Comparison of ENCODE assay signal across 19 cellular contexts in genomic region chr3:134350266-134350665, GRCh38. TPM values are rescaled to one million over a fixed set of nuclear protein-coding genes. Genes with fewer than 3 reads are reported as not detected.
DNase-seq lines count a peak whose midpoint lies in the region; ATAC-seq and TF ChIP-seq lines count a peak whose summit lies in the region.
"Had no signal": no experiment of that assay in that cellular context is flagged by ENCODE, and none has a peak within 500 bp of the region (broad histone marks: within the 10 kb centered on the region; RNA-seq: fewer than 3 reads in every experiment).

No MANE protein-coding gene starts in this region.

- H3K36me3 ChIP-seq in HCT116 (ENCODE audit: control insufficient read depth in 1 of 2, insufficient read depth in 2 of 2, low read length in 2 of 2) = peaks cover 0 to 8% of the 10 kb centered on the region in 2 experiments; a peak in 1 of 4 replicates
- H3K36me3 ChIP-seq in body of pancreas (replicated peaks in 1 of 2; ENCODE audit: insufficient read depth in 1 of 2, low read depth in 2 of 2) = no peaks in the 10 kb centered on the region
- peaks cover 22 to 38% of the 10 kb centered on the region in 2 donors for H3K36me3 ChIP-seq in neuronal stem cell (replicated peaks in 1 of 2; ENCODE audit: control insufficient read depth in 2 of 2, insufficient read depth in 2 of 2, low read length in 2 of 2)
- peaks cover 15 to 19% (median 18%) of the 10 kb centered on the region in 3 donors for H3K36me3 ChIP-seq in tibial artery
- H3K36me3 ChIP-seq: transverse colon had no signal

- no peak overlapping the region for H3K23ac ChIP-seq in neuronal stem cell (ENCODE audit: low read depth, low read length, poor library complexity)

- no peak overlapping the region for H3K4ac ChIP-seq in neuronal stem cell (ENCODE audit: low read length)

- TF ChIP-seq RAD21 in HCT116 (IDR thresholded peaks at IDR 0.05; ENCODE audit: low read depth) = no peak

- TF ChIP-seq CTCF in HCT116 (IDR thresholded peaks at IDR 0.05 in 2 of 3, conservative IDR thresholded peaks at IDR 0.05 in 1 of 3; ENCODE audit: borderline replicate concordance in 1 of 3, insufficient read depth in 1 of 3, low read depth in 2 of 3, low read length in 2 of 3) (no peak), body of pancreas (IDR thresholded peaks at IDR 0.05) (no peak), tibial artery (IDR thresholded peaks at IDR 0.05) (no peak)

- H3K79me2 ChIP-seq in HCT116 (ENCODE audit: insufficient read depth, low read length) = no peaks in the 10 kb centered on the region

- H3K14ac ChIP-seq in neuronal stem cell (ENCODE audit: low read length) = no peak overlapping the region

- no peak overlapping the region for H2AFZ ChIP-seq in HCT116 (ENCODE audit: low read depth, low read length, poor library complexity, severe bottlenecking)
- H2AFZ ChIP-seq in neuronal stem cell (ENCODE audit: low read length) = no peak overlapping the region

- POLR2A ChIA-PET in HCT116 (lab: Charles Lee) = no interaction called here
- POLR2A ChIA-PET in activated CD8-positive, alpha-beta T cell treated with anti-CD3 and anti-CD28 coated beads, Interleukin-2, amount 10 ng/mL, durations not matched to agents 7 days and 5 days (lab: Charles Lee) = no interaction called here
- POLR2A ChIA-PET in naive thymus-derived CD8-positive, alpha-beta T cell (lab: Charles Lee) = no interaction called here

- no peak for ATAC-seq in HCT116
- no peak for ATAC-seq in body of pancreas
- no peak for ATAC-seq in activated CD8-positive, alpha-beta T cell treated with anti-CD3 and anti-CD28 coated beads, Interleukin-2, amount 10 ng/mL, durations not matched to agents 7 days and 5 days
- ATAC-seq in GM21825 (IDR thresholded peaks at IDR 0.05; ENCODE audit: unreplicated experiment) = no peak
- ATAC-seq in naive thymus-derived CD8-positive, alpha-beta T cell = no peak

- H3K9ac ChIP-seq in HCT116 (ENCODE audit: low read length) (peak overlapping the region; percentile 35), neuronal stem cell (ENCODE audit: low read depth, low read length, poor library complexity) (no peak overlapping the region)

- H3K4me2 ChIP-seq in HCT116 (ENCODE audit: low read length) = peak overlapping the region; percentile 52
- no peak overlapping the region for H3K4me2 ChIP-seq in neuronal stem cell (ENCODE audit: insufficient read depth, low read length, poor library complexity, severe bottlenecking)

- WGBS in body of pancreas, 2 donors = 90% methylated on average over 3 of the region's 3 CpGs
- no CpG with 5 or more reads among the region's 3 CpGs for WGBS in neuronal stem cell (ENCODE audit: extremely low coverage in 2 of 2, insufficient read length in 2 of 2, insufficient replicate concordance in 1 of 2), 2 donors

- H4K8ac ChIP-seq in neuronal stem cell (ENCODE audit: low read depth, low read length) = no peak overlapping the region

- no peaks in the 10 kb centered on the region for H3K9me2 ChIP-seq in HCT116 (ENCODE audit: insufficient read depth)

- no peaks in the 10 kb centered on the region for H4K20me1 ChIP-seq in HCT116 (ENCODE audit: insufficient read depth)

- H3K9me3 ChIP-seq in HCT116 (ENCODE audit: control insufficient read depth in 1 of 2, insufficient read depth in 1 of 2, low read depth in 1 of 2, low read length in 2 of 2) (peaks cover 0 to 10% of the 10 kb centered on the region in 2 experiments; a peak in 1 of 4 replicates), body of pancreas (no peaks in the 10 kb centered on the region), neuronal stem cell (replicated peaks in 1 of 2; ENCODE audit: control insufficient read depth in 2 of 2, insufficient read depth in 1 of 2, low read depth in 1 of 2, low read length in 2 of 2) (peaks cover 4 to 7% of the 10 kb centered on the region in 2 donors), tibial artery (peaks cover 0 to 13% (median 0%) of the 10 kb centered on the region in 3 donors)
- H3K9me3 ChIP-seq: right lobe of liver had no signal

- RAD21 ChIA-PET in HCT116 (lab: Charles Lee; ENCODE audit: low non-redundant PET in 1 of 2, low total read pairs in 2 of 2, uncharacterized antibody in 2 of 2, unreplicated experiment in 2 of 2) = no interaction called here

- peak overlapping the region; percentile 80 for H3K18ac ChIP-seq in neuronal stem cell (ENCODE audit: low read length)

- H3K4me1 ChIP-seq in HCT116 (ENCODE audit: control insufficient read depth in 1 of 2, insufficient read depth in 2 of 2, low read length in 2 of 2) = peaks cover 31 to 76% of the 10 kb centered on the region in 2 experiments
- H3K4me1 ChIP-seq in body of pancreas = peaks cover 66% of the 10 kb centered on the region
- H3K4me1 ChIP-seq in neuronal stem cell (ENCODE audit: control insufficient read depth in 2 of 2, insufficient read depth in 1 of 2, low read depth in 1 of 2, low read length in 2 of 2) = peaks cover 0 to 8% of the 10 kb centered on the region in 2 donors
- peaks cover 0 to 91% (median 49%) of the 10 kb centered on the region in 4 donors for H3K4me1 ChIP-seq in tibial artery

- DNase-seq in HCT116 (ENCODE audit: low read depth, low spot score) (no peak), body of pancreas (no peak), neuronal stem cell (ENCODE audit: low spot score) (no peak), tibial artery (no peak)
- no peak for DNase-seq in activated CD8-positive, alpha-beta T cell treated with anti-CD3 and anti-CD28 coated beads, Interleukin-2, amount 10 ng/mL, durations not matched to agents 7 days and 5 days
- DNase-seq in naive thymus-derived CD8-positive, alpha-beta T cell = no peak
- DNase-seq: activated naive CD4-positive, alpha-beta T cell treated with anti-CD3 and anti-CD28 coated beads, Interleukin-2, amount 10 ng/mL, durations not matched to agents 7 days and 5 days; activated T-cell treated with anti-CD3 and anti-CD28 coated beads for 4 hours; HCEC 1CT; NCI-H187 treated with DMSO at 0.1 percent for 48 hours; NCI-H446; NK-92 treated with Interleukin-12 subunit alpha and Interleukin-12 subunit beta, amount 100 ng/mL, for 24 hours; occipital lobe; right lobe of liver; stimulated activated CD4-positive, alpha-beta T cell treated with anti-CD3 and anti-CD28 coated beads, Interleukin-4, amount 100 ng/mL, for 1 hour; T-helper 1 cell; transverse colon had no signal

- no peak overlapping the region for H4K91ac ChIP-seq in neuronal stem cell (ENCODE audit: low read depth, low read length, poor library complexity)

- H3K27ac Mint-ChIP-seq in activated CD8-positive, alpha-beta T cell treated with anti-CD3 and anti-CD28 coated beads, Interleukin-2, amount 10 ng/mL, durations not matched to agents 7 days and 5 days = no peak overlapping the region
- no peak overlapping the region for H3K27ac Mint-ChIP-seq in naive thymus-derived CD8-positive, alpha-beta T cell
- H3K27ac Mint-ChIP-seq: activated naive CD4-positive, alpha-beta T cell treated with anti-CD3 and anti-CD28 coated beads, Interleukin-2, amount 10 ng/mL, durations not matched to agents 7 days and 5 days had no signal

- CTCF ChIA-PET in HCT116 (lab: Charles Lee) = interaction anchor here (1.0 to 1.3 kb wide), 2 partner anchors 14 to 123 kb away, joined by 3 to 4 read pairs; no protein-coding TSS in a partner anchor
- CTCF ChIA-PET in activated CD8-positive, alpha-beta T cell treated with anti-CD3 and anti-CD28 coated beads, Interleukin-2, amount 10 ng/mL, durations not matched to agents 7 days and 5 days (lab: Charles Lee) = no interaction called here

- H3K27ac ChIP-seq in HCT116 (ENCODE audit: low read depth, low read length) (no peak overlapping the region; the same call in 1 of the 2 replicates), body of pancreas (peak overlapping the region; percentile 68 to 86 (median 80)), neuronal stem cell (replicated peaks; ENCODE audit: low read length) (no peak overlapping the region), tibial artery (peak overlapping the region; percentile 59 to 98)
- H3K27ac ChIP-seq: HL-60 had no signal

- H2BK120ac ChIP-seq in neuronal stem cell (ENCODE audit: low read depth, low read length) = no peak overlapping the region

- peaks cover 3% of the 10 kb centered on the region for H3K4me1 Mint-ChIP-seq in activated CD8-positive, alpha-beta T cell treated with anti-CD3 and anti-CD28 coated beads, Interleukin-2, amount 10 ng/mL, durations not matched to agents 7 days and 5 days (ENCODE audit: low read depth)
- H3K4me1 Mint-ChIP-seq in naive thymus-derived CD8-positive, alpha-beta T cell = peaks cover 0 to 5% (median 0%) of the 10 kb centered on the region in 4 donors
- H3K4me1 Mint-ChIP-seq: activated naive CD4-positive, alpha-beta T cell treated with anti-CD3 and anti-CD28 coated beads, Interleukin-2, amount 10 ng/mL, durations not matched to agents 7 days and 5 days had no signal

- no peak overlapping the region for H3K4me3 ChIP-seq in HCT116 (replicated peaks in 1 of 2; ENCODE audit: low read depth in 1 of 2, low read length in 2 of 2)
- no peak overlapping the region for H3K4me3 ChIP-seq in body of pancreas
- no peak overlapping the region for H3K4me3 ChIP-seq in neuronal stem cell (ENCODE audit: low read length in 2 of 2)
- no peak overlapping the region for H3K4me3 ChIP-seq in tibial artery
- H3K4me3 ChIP-seq: right lobe of liver, transverse colon had no signal

- TF ChIP-seq POLR2A in HCT116 (IDR thresholded peaks at IDR 0.05; ENCODE audit: borderline replicate concordance, extremely low read depth, insufficient read depth, insufficient read length) (no peak), body of pancreas (IDR thresholded peaks at IDR 0.05) (no peak)

- no peak overlapping the region for H3K4me3 Mint-ChIP-seq in activated CD8-positive, alpha-beta T cell treated with anti-CD3 and anti-CD28 coated beads, Interleukin-2, amount 10 ng/mL, durations not matched to agents 7 days and 5 days
- H3K4me3 Mint-ChIP-seq in naive thymus-derived CD8-positive, alpha-beta T cell = no peak overlapping the region
- H3K4me3 Mint-ChIP-seq: activated naive CD4-positive, alpha-beta T cell treated with anti-CD3 and anti-CD28 coated beads, Interleukin-2, amount 10 ng/mL, durations not matched to agents 7 days and 5 days had no signal

- no peak overlapping the region for H2AK5ac ChIP-seq in neuronal stem cell (ENCODE audit: low read depth, low read length)

- no peak overlapping the region for H2BK15ac ChIP-seq in neuronal stem cell (ENCODE audit: low read length)

- peaks cover 9% of the 10 kb centered on the region for H3K9me3 Mint-ChIP-seq in activated CD8-positive, alpha-beta T cell treated with anti-CD3 and anti-CD28 coated beads, Interleukin-2, amount 10 ng/mL, durations not matched to agents 7 days and 5 days (ENCODE audit: insufficient read depth)
- H3K9me3 Mint-ChIP-seq in naive thymus-derived CD8-positive, alpha-beta T cell = peaks cover 0 to 17% (median 12%) of the 10 kb centered on the region in 9 donors

- H3K27me3 Mint-ChIP-seq in activated CD8-positive, alpha-beta T cell treated with anti-CD3 and anti-CD28 coated beads, Interleukin-2, amount 10 ng/mL, durations not matched to agents 7 days and 5 days (ENCODE audit: low read depth) = peaks cover 15% of the 10 kb centered on the region
- peaks cover 0 to 1% (median 0%) of the 10 kb centered on the region in 5 donors for H3K27me3 Mint-ChIP-seq in naive thymus-derived CD8-positive, alpha-beta T cell

- no peaks in the 10 kb centered on the region for H3K27me3 ChIP-seq in HCT116 (ENCODE audit: insufficient read depth, low read length)
- no peaks in the 10 kb centered on the region for H3K27me3 ChIP-seq in body of pancreas
- H3K27me3 ChIP-seq in neuronal stem cell (ENCODE audit: control insufficient read depth in 3 of 3, insufficient read depth in 3 of 3, low read depth in 1 of 3, low read length in 3 of 3) = no peaks in the 10 kb centered on the region
- no peaks in the 10 kb centered on the region for H3K27me3 ChIP-seq in tibial artery
- H3K27me3 ChIP-seq: right lobe of liver, transverse colon had no signal

- peak overlapping the region; percentile 67 for H2BK5ac ChIP-seq in neuronal stem cell (ENCODE audit: low read length)

- H3K79me1 ChIP-seq in neuronal stem cell (ENCODE audit: low read depth, low read length) = no peaks in the 10 kb centered on the region

- no peaks in the 10 kb centered on the region for H3K36me3 Mint-ChIP-seq in activated CD8-positive, alpha-beta T cell treated with anti-CD3 and anti-CD28 coated beads, Interleukin-2, amount 10 ng/mL, durations not matched to agents 7 days and 5 days (ENCODE audit: low read depth)
- H3K36me3 Mint-ChIP-seq in naive thymus-derived CD8-positive, alpha-beta T cell = peaks cover 0 to 11% (median 11%) of the 10 kb centered on the region in 3 donors
- H3K36me3 Mint-ChIP-seq: activated naive CD4-positive, alpha-beta T cell treated with anti-CD3 and anti-CD28 coated beads, Interleukin-2, amount 10 ng/mL, durations not matched to agents 7 days and 5 days had no signal

- H2BK12ac ChIP-seq in neuronal stem cell (ENCODE audit: low read length) = no peak overlapping the region

- intact Hi-C loops in HCT116 (cut with micrococcal nuclease) = no loop called here
- intact Hi-C loops in body of pancreas (cut with DNase I) = no loop called here
- intact Hi-C loops in tibial artery (cut with DNase I; ENCODE audit: low total_unique reads) = no loop called here

- BruUV-seq in HCT116 (replicated peaks; lab: Mats Ljungman, UMichigan) = no TSS peak

RNA-seq across cellular contexts. Expression of gene AMOTL2, which starts 24.0 kb away (rescaled TPM):
- 54.0 TPM for total RNA-seq in HCT116 (2021; ENCODE audit: unreplicated experiment)
- 17.8 and 19.7 TPM in 2 replicates for polyA plus RNA-seq in HCT116 (2012)
- 10 to 100 TPM; 65.1 to 71.5 TPM for total RNA-seq in body of pancreas
- 61.7 TPM for polyA plus RNA-seq in neuronal stem cell (2013, experiment 1 of 2)
- polyA plus RNA-seq in neuronal stem cell (2013, experiment 2 of 2) = 60.5 TPM
- total RNA-seq in activated CD8-positive, alpha-beta T cell treated with anti-CD3 and anti-CD28 coated beads, Interleukin-2, amount 10 ng/mL, durations not matched to agents 7 days and 5 days = not detected
- not detected for total RNA-seq in naive thymus-derived CD8-positive, alpha-beta T cell
- not detected for polyA plus RNA-seq in naive thymus-derived CD8-positive, alpha-beta T cell

Comparison
In these comparisons a context has a peak if more than half of its experiments do, and no peak if none do; other contexts are left out.
1. H3K27ac ChIP-seq: peak in body of pancreas (4 of 4) and tibial artery (2 of 2); none in HCT116 (single experiment) and neuronal stem cell (single experiment).
2. RNA of gene AMOTL2, which starts 24.0 kb away (total RNA-seq): 65.1 to 71.5 TPM in body of pancreas and 54.0 TPM in HCT116 (single experiment); not detected in activated CD8-positive, alpha-beta T cell treated with anti-CD3 and anti-CD28 coated beads, Interleukin-2, amount 10 ng/mL, durations not matched to agents 7 days and 5 days and not detected in naive thymus-derived CD8-positive, alpha-beta T cell; every median in the first group is over 10 times any median in the second.